ENCODE assay signal across 16 cellular contexts in the genomic region with DNA sequence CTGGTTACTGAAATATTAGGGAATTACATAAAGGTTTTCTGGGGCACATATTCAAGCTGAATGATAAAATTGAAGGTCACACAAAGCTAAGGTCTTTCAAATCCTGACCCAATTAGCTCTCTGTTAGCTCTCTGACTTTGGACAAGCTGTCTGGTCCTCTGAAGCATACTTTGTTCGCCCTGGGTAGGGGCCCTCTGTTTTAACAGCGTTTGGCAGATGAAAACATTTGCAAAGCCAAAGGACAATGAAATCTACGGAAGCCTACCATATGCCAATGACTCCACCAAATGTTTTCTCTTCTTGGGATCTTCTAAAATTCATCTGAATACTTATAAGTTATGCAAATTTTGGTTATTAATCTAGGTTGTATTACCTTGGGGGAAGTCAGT. TPM values are rescaled to one million over a fixed set of nuclear protein-coding genes. Genes with fewer than 3 reads are reported as not detected.
DNase-seq lines count a peak whose midpoint lies in the region; ATAC-seq and TF ChIP-seq lines count a peak whose summit lies in the region.
"Had no signal": no experiment of that assay in that cellular context is flagged by ENCODE, and none has a peak within 500 bp of the region (broad histone marks: within the 10 kb centered on the region; RNA-seq: fewer than 3 reads in every experiment).

No MANE protein-coding gene starts in this region.

- ATAC-seq in GM21390 (IDR thresholded peaks at IDR 0.05; ENCODE audit: unreplicated experiment), result no peak

- in situ Hi-C loops in GM23248 (cut with MboI), result loop anchor here (25.0 kb wide), 2 partner anchors 512 to 662 kb away; no protein-coding TSS in a partner anchor

- H3K9ac ChIP-seq in GM23248, result peak overlapping the region; percentile 51

- no peaks in the 10 kb centered on the region for H3K9me2 ChIP-seq in GM23248 (ENCODE audit: insufficient read depth)

- H2AFZ ChIP-seq in GM23248, result peak overlapping the region; percentile 65

- intact Hi-C loops in stomach (cut with DNase I; ENCODE audit: low total_unique reads), result no loop called here

- H3K4me1 ChIP-seq in GM23248 (ENCODE audit: insufficient read depth) (peaks cover 12% of the 10 kb centered on the region), stomach (peaks cover 0 to 28% (median 18%) of the 10 kb centered on the region in 4 donors)
- H3K4me1 ChIP-seq: colonic mucosa, pancreas had no signal

- no peaks in the 10 kb centered on the region for H4K20me1 ChIP-seq in GM23248 (ENCODE audit: insufficient read depth)

- WGBS in GM23248 (ENCODE audit: low coverage in 1 of 2, low lambda C conversion rate in 2 of 2, missing lambda C conversion rate in 2 of 2), 2 experiments, result 54 to 61% methylated on average over 3 of the region's 3 CpGs
- 70 to 87% (median 77%) methylated on average over 3 of the region's 3 CpGs for WGBS in stomach, 5 donors

- H3F3A ChIP-seq in GM23248 (ENCODE audit: insufficient read depth), result 0 out of 2 replicates have a peak, but pooled peaks cover 11% of the 10 kb centered on the region

- DNase-seq in GM23248, result no peak
- no peak for DNase-seq in fibroblast of pulmonary artery (ENCODE audit: low read depth)
- DNase-seq in stomach, result no peak
- no peak for DNase-seq in foreskin fibroblast
- no peak for DNase-seq in DMS153 (lab: John Stamatoyannopoulos, UW)
- DNase-seq in SHP77 (lab: John Stamatoyannopoulos, UW), result no peak
- DNase-seq: glutamatergic neuron, naive B cell, NCI-H146 had no signal

- TF ChIP-seq EP300 in stomach (IDR thresholded peaks at IDR 0.05), result no peak

- H3K27ac ChIP-seq in GM23248 (peak overlapping the region; percentile 60), stomach (peak overlapping the region; percentile 37 to 85 (median 64))
- H3K27ac ChIP-seq: colonic mucosa had no signal

- H3K4me2 ChIP-seq in GM23248 (ENCODE audit: unreplicated experiment), result peak overlapping the region; percentile 76

- H3K27me3 ChIP-seq in GM23248 (replicated peaks; ENCODE audit: insufficient read depth) (peaks cover 6% of the 10 kb centered on the region; the same call in 1 of the 2 replicates), stomach (peaks cover 0 to 66% (median 14%) of the 10 kb centered on the region in 3 donors)

- no peak for TF ChIP-seq POLR2A in stomach (IDR thresholded peaks at IDR 0.05)

- H3K9me3 ChIP-seq in GM23248 (ENCODE audit: low read depth) (no peaks in the 10 kb centered on the region), stomach (no peaks in the 10 kb centered on the region)
- H3K9me3 ChIP-seq: colonic mucosa, pancreas, sigmoid colon had no signal

- H3K36me3 ChIP-seq in GM23248 (ENCODE audit: low read depth) (no peaks in the 10 kb centered on the region), stomach (no peaks in the 10 kb centered on the region)
- H3K36me3 ChIP-seq: colonic mucosa, pancreas, sigmoid colon had no signal

- H3K4me3 ChIP-seq in GM23248 (peak overlapping the region; percentile 46), WI38 (ENCODE audit: low read depth, low read length) (peak overlapping the region; percentile 34), fibroblast of pulmonary artery (replicated peaks; ENCODE audit: low read depth, low read length) (peak overlapping the region; percentile 34), stomach (no peak overlapping the region), foreskin fibroblast (ENCODE audit: low read depth in 1 of 2, low read length in 2 of 2) (no peak overlapping the region)
- H3K4me3 ChIP-seq: colonic mucosa, sigmoid colon had no signal

- no peak for TF ChIP-seq CTCF in WI38 (IDR thresholded peaks at IDR 0.05; ENCODE audit: low read depth, low read length)
- no peak for TF ChIP-seq CTCF in fibroblast of pulmonary artery (IDR thresholded peaks at IDR 0.05; ENCODE audit: low read length, missing control alignments)
- TF ChIP-seq CTCF in stomach (IDR thresholded peaks at IDR 0.05), result no peak
- TF ChIP-seq CTCF in foreskin fibroblast (IDR thresholded peaks at IDR 0.05; ENCODE audit: low read depth, low read length), result no peak

- H3K79me2 ChIP-seq in GM23248 (ENCODE audit: insufficient read depth), result no peaks in the 10 kb centered on the region

RNA-seq across cellular contexts. Expression of a gene that starts 14.5 kb away (rescaled TPM):
- total RNA-seq in GM23248 (2014; rRNA removed; shearing (Covaris generic)), result 5.5 and 5.8 TPM in 2 replicates
- polyA plus RNA-seq in GM23248 (2016; fragmentation: Nextera tagmentation; extraction: Ambion mirVana), result 1.9 and 2.1 TPM in 2 replicates
- under 1 TPM in 1 of 5 donors, not detected in 4; 0.14 TPM for total RNA-seq in stomach
- under 1 TPM in 1 of 3 donors, not detected in 2; 0.13 TPM for polyA plus RNA-seq in stomach
- total RNA-seq: sigmoid colon had no signal

RNA-seq across cellular contexts. Expression of a gene that starts 17.3 kb away (rescaled TPM):
- total RNA-seq in GM23248 (2014; rRNA removed; shearing (Covaris generic)), result 0.11 and 0.25 TPM in 2 replicates
- 0.16 and 0.20 TPM in 2 replicates for polyA plus RNA-seq in GM23248 (2016; fragmentation: Nextera tagmentation; extraction: Ambion mirVana)
- total RNA-seq in stomach, result 10 to 100 TPM in 1 of 5 donors, 1 to 10 TPM in 2, under 1 TPM in 1, not detected in 1; 0.58 to 10.4 (median 3.0) TPM
- 100 to 1,000 TPM in 1 of 3 donors, 1 to 10 TPM in 1, under 1 TPM in 1; 0.76 to 102 (median 2.3) TPM for polyA plus RNA-seq in stomach
- polyA plus RNA-seq: BJ had no signal

RNA-seq across cellular contexts. Expression of a gene that starts 56.7 kb away (rescaled TPM):
- total RNA-seq in GM23248 (2014; rRNA removed; shearing (Covaris generic)), result not detected in 2 replicates
- polyA plus RNA-seq in GM23248 (2016; fragmentation: Nextera tagmentation; extraction: Ambion mirVana) (not detected in 2 replicates), stomach (10 to 100 TPM in 1 of 3 donors, 1 to 10 TPM in 1, not detected in 1; 1.5 to 41.6 TPM)
- total RNA-seq in stomach, result under 1 TPM in 1 of 5 donors, not detected in 4; 0.73 TPM
- total RNA-seq: colonic mucosa, pancreas, RPMI7951, sigmoid colon had no signal
- polyA plus RNA-seq: BJ had no signal

Comparison
In these comparisons a context has a peak if more than half of its experiments do, and no peak if none do; other contexts are left out.
1. H3K4me3 ChIP-seq: peak in GM23248 (single experiment), WI38 (single experiment) and fibroblast of pulmonary artery (single experiment); none in stomach (0 of 4) and foreskin fibroblast (0 of 2).